Comparison of ENCODE assay signal across 8 cellular contexts in the genomic region with DNA sequence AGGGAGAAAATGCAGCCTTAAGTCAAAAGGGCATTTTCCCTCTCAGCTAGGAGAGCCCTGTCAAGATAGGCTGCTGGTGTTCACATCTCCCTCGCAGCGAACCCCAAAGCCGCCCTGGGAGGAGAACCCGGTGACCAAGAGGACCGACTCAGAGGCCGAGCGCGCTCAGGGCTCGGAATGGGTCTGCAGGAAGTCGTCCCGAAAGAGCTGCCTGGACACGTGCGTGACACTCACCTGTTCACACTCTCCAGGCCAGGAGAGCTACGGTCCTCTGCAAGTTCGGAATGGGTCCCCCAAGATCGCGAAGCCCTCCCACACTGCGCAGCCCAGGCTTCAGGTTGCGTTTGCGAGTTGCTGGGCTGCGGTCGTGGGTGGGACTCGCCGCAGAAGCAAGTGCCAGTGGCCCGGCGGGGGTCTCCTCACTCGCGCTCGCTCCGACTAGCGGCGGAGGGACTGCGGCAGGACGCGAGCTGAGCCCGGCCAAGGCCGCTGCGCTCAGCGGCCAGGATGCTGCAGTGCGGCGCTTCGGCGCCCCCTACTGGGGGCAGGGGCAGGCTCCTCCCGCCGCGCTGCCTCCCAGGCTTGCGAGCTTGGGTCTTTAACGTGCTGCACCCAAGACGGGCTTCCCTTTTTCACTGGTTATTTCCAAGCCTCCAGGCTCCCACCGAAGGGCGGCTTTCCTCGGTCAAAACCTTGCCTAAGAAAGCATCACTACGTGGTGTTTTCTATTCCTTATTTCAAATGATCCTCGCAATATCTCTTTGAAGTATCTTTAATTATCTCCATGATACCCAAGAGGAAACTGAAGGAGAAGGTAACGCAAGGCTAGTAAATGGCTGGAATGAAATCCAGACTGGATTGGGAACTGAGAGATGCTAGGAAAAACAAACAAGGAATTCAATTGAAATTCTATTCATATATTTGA. TPM values are rescaled to one million over a fixed set of nuclear protein-coding genes. Genes with fewer than 3 reads are reported as not detected.
DNase-seq lines count a peak whose midpoint lies in the region; ATAC-seq and TF ChIP-seq lines count a peak whose summit lies in the region.

A gene with protein sequence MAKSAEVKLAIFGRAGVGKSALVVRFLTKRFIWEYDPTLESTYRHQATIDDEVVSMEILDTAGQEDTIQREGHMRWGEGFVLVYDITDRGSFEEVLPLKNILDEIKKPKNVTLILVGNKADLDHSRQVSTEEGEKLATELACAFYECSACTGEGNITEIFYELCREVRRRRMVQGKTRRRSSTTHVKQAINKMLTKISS (minus strand): TSS at position 457 of the 925 bp plus-strand sequence. CDS start 3,928 bp downstream, outside the sequence.

- TF ChIP-seq CTCF in AG04450 (IDR thresholded peaks at IDR 0.05; ENCODE audit: low read depth, low read length) (peak; percentile 91), epithelial cell of proximal tubule (conservative IDR thresholded peaks at IDR 0.05; ENCODE audit: low read depth, low read length) (peak; percentile 90)

- no peaks in the 10 kb centered on the region for H3K9me3 ChIP-seq in AG04450 (ENCODE audit: control insufficient read depth, insufficient read depth, low read length)

- H3K27ac ChIP-seq in AG04450 (ENCODE audit: low read depth, low read length) = no peak within 1 kb of the TSS

- DNase-seq in AG04450 (ENCODE audit: low read depth, low spot score) (peak; percentile 34), NCI-H526 treated with DMSO at 0.1 percent for 48 hours (lab: John Stamatoyannopoulos, UW) (peak; percentile 64), activated T-cell treated with anti-CD3 and anti-CD28 coated beads for 24 hours (ENCODE audit: low read depth) (peak; percentile 61), epithelial cell of proximal tubule (ENCODE audit: low read depth) (no peak), mucosa of gallbladder (ENCODE audit: low spot score) (peak; percentile 82)
- peak; percentile 36 to 38 for DNase-seq in stimulated activated CD8-positive, alpha-beta memory T cell treated with anti-CD3 and anti-CD28 coated beads, Interleukin-4, amount 100 ng/mL, for 1 hour (ENCODE audit: low read depth in 2 of 2, low spot score in 1 of 2)

- peak; percentile 89 for ATAC-seq in GM18867 (IDR thresholded peaks at IDR 0.05; ENCODE audit: unreplicated experiment)
- peak; percentile 96 for ATAC-seq in HG03103 (IDR thresholded peaks at IDR 0.05; ENCODE audit: low read depth, unreplicated experiment)

- CTCF ChIA-PET in AG04450 (lab: Charles Lee) = interaction anchor here (0.6 to 4.8 kb wide), 71 partner anchors 8 to 983 kb away, joined by 3 to 41 read pairs (median 4); no protein-coding TSS in a partner anchor

- H3K27me3 ChIP-seq in AG04450 (ENCODE audit: control insufficient read depth, insufficient read depth, low read length) = no peaks in the 10 kb centered on the region

- peak within 1 kb of the TSS; percentile 56 for H3K4me3 ChIP-seq in AG04450 (ENCODE audit: low read depth, low read length)
- peak within 1 kb of the TSS; percentile 64 for H3K4me3 ChIP-seq in epithelial cell of proximal tubule (ENCODE audit: low read depth, low read length)

- POLR2A ChIA-PET in AG04450 (lab: Yijun Ruan, JAX) = no interaction called here

RNA-seq across cellular contexts. Expression of the gene that starts here (rescaled TPM):
- polyA plus RNA-seq in AG04450 (2011; rRNA removed) = 0.12 and 0.16 TPM in 2 replicates
- 0.32 TPM in 1 of 2 replicates, not detected in the other for polyA minus RNA-seq in AG04450 (2011; rRNA and poly(A)+ RNA removed)
- total RNA-seq in epithelial cell of proximal tubule (0.51 and 1.4 TPM in 2 replicates), mucosa of gallbladder (5.9 TPM)

Comparison
In these comparisons a context has a peak if more than half of its experiments do, and no peak if none do; other contexts are left out.
1. Peak in DNase-seq and H3K4me3 ChIP-seq in AG04450; RNA of the gene not detected or under 1 TPM.